ENCODE assay signal across 8 cellular contexts in the genomic region with DNA sequence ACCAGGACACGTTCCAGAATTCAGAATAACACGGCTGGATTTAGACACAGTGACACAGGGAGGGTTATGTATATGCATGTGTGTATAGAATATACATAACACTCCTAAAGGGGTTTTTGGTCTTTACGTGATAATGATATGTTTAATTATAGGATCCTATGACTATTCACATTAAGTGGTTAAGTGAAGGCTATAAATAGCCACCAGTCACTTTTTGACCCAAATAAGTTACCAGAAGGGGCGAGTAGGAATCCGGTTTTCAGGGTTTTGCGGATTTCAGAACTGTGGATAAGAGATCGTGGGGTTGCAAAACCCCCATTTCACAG. TPM values are rescaled to one million over a fixed set of nuclear protein-coding genes. Genes with fewer than 3 reads are reported as not detected.
DNase-seq lines count a peak whose midpoint lies in the region; ATAC-seq and TF ChIP-seq lines count a peak whose summit lies in the region.

No MANE protein-coding gene starts in this region.

- H3K4me3 ChIP-seq in Karpas-422 (ENCODE audit: low read length) (peak overlapping the region; percentile 17; the same call in 1 of the 2 replicates), coronary artery (peak overlapping the region; percentile 83), parathyroid adenoma (ENCODE audit: low read depth, low read length) (peak overlapping the region; percentile 27)

- peak overlapping the region; percentile 74; the same call in 1 of the 2 replicates for H2AFZ ChIP-seq in Karpas-422 (ENCODE audit: low read length)
- peak overlapping the region; percentile 79 for H2AFZ ChIP-seq in parathyroid adenoma

- H3K9ac ChIP-seq in Karpas-422 (ENCODE audit: low read length) (peak overlapping the region; percentile 61), parathyroid adenoma (no peak overlapping the region)

- ATAC-seq in HG03135 (IDR thresholded peaks at IDR 0.05; ENCODE audit: unreplicated experiment) (no peak), GM21737 (IDR thresholded peaks at IDR 0.05; ENCODE audit: unreplicated experiment) (no peak)

- TF ChIP-seq CTCF in C4-2B (conservative IDR thresholded peaks at IDR 0.05) (no peak), coronary artery (IDR thresholded peaks at IDR 0.05) (no peak), parathyroid adenoma (IDR thresholded peaks at IDR 0.05) (no peak)

- peak overlapping the region; percentile 61 for H3K4me2 ChIP-seq in Karpas-422 (ENCODE audit: low read depth, low read length, poor library complexity, severe bottlenecking)
- peak overlapping the region; percentile 47 for H3K4me2 ChIP-seq in parathyroid adenoma (ENCODE audit: low read length)

- H3K4me1 ChIP-seq in Karpas-422 (ENCODE audit: low read length): peaks cover 15% of the 10 kb centered on the region
- H3K4me1 ChIP-seq in parathyroid adenoma: no peaks in the 10 kb centered on the region

- DNase-seq in Karpas-422 (no peak), coronary artery (ENCODE audit: low spot score) (no peak), SKM-1 treated with dmso at 0.1 percent for 144 hours (lab: John Stamatoyannopoulos, UW; ENCODE audit: unreplicated experiment) (no peak), DMS114 treated with DMSO at 0.1 percent for 48 hours (lab: John Stamatoyannopoulos, UW; ENCODE audit: unreplicated experiment) (no peak)

- no peaks in the 10 kb centered on the region for H3K36me3 ChIP-seq in Karpas-422 (ENCODE audit: insufficient read depth, low read length)
- no peaks in the 10 kb centered on the region for H3K36me3 ChIP-seq in parathyroid adenoma (ENCODE audit: control insufficient read depth, insufficient read depth, low read length)

- H3K27ac ChIP-seq in C4-2B (peak overlapping the region; percentile 78), Karpas-422 (ENCODE audit: low read length) (no peak overlapping the region), coronary artery (peak overlapping the region; percentile 78 to 83), parathyroid adenoma (peak overlapping the region; percentile 30)

- no peaks in the 10 kb centered on the region for H3K79me2 ChIP-seq in Karpas-422 (ENCODE audit: low read length)
- H3K79me2 ChIP-seq in parathyroid adenoma: no peaks in the 10 kb centered on the region

- H3K9me2 ChIP-seq in Karpas-422 (replicated peaks; ENCODE audit: insufficient read depth, low read length): no peaks in the 10 kb centered on the region

- no peaks in the 10 kb centered on the region for H4K20me1 ChIP-seq in Karpas-422 (ENCODE audit: insufficient read depth, low read depth, low read length)

- H3K27me3 ChIP-seq in Karpas-422 (ENCODE audit: low read length) (no peaks in the 10 kb centered on the region), parathyroid adenoma (ENCODE audit: control insufficient read depth, insufficient read depth, low read length) (no peaks in the 10 kb centered on the region)

- H3K9me3 ChIP-seq in Karpas-422 (ENCODE audit: low read length) (no peaks in the 10 kb centered on the region), parathyroid adenoma (ENCODE audit: control insufficient read depth, low read length) (no peaks in the 10 kb centered on the region)

RNA-seq across cellular contexts. Expression of a gene that starts 6.9 kb away (rescaled TPM):
- 7.3 and 8.3 TPM in 2 replicates for total RNA-seq in Karpas-422 (2014; rRNA removed; shearing (Covaris generic); ENCODE audit: low replicate concordance)

RNA-seq across cellular contexts. Expression of a gene that starts 9.5 kb away (rescaled TPM):
- 29.0 and 55.3 TPM in 2 replicates for total RNA-seq in Karpas-422 (2014; rRNA removed; shearing (Covaris generic); ENCODE audit: low replicate concordance)

RNA-seq across cellular contexts. Expression of a gene that starts 10.6 kb away (rescaled TPM):
- total RNA-seq in Karpas-422 (2014; rRNA removed; shearing (Covaris generic); ENCODE audit: low replicate concordance): 30.4 and 77.1 TPM in 2 replicates

RNA-seq across cellular contexts. Expression of a gene that starts 15.9 kb away (rescaled TPM):
- 1.7 and 6.1 TPM in 2 replicates for total RNA-seq in Karpas-422 (2014; rRNA removed; shearing (Covaris generic); ENCODE audit: low replicate concordance)

RNA-seq across cellular contexts. Expression of a gene that starts 24.1 kb away (rescaled TPM):
- 281 and 602 TPM in 2 replicates for total RNA-seq in Karpas-422 (2014; rRNA removed; shearing (Covaris generic); ENCODE audit: low replicate concordance)

Comparison
In these comparisons a context has a peak if more than half of its experiments do, and no peak if none do; other contexts are left out.
1. H3K4me3 ChIP-seq: peak in every context shown above with its lines; median percentile 83 in coronary artery; 27 in parathyroid adenoma; 17 in Karpas-422.